In the genomic region with DNA sequence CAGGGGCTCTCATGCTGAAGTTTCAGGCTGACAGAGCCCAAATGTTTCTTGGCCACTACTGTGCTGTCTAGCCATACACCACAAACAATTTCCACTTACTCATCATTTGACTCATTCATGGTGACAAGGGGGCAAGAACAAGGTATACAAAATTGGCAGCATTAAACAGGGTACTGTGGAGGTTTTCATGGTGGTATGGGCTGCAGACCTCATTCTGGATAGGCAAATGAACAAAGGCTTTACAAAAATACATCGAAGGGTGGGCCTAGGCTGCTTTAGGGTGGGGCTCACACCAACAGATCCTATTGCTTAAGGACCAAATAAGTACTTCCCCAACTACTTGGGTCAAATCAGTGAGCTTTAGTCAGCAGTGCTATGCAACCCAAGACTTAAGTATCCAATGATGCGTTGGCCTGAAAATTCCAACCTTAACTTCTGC, we compare ENCODE assay signal across 9 cellular contexts. TPM values are rescaled to one million over a fixed set of nuclear protein-coding genes. Genes with fewer than 3 reads are reported as not detected.
DNase-seq lines count a peak whose midpoint lies in the region; ATAC-seq and TF ChIP-seq lines count a peak whose summit lies in the region.
"Had no signal": no experiment of that assay in that cellular context is flagged by ENCODE, and none has a peak within 500 bp of the region (broad histone marks: within the 10 kb centered on the region; RNA-seq: fewer than 3 reads in every experiment).

No MANE protein-coding gene starts in this region.

- intact Hi-C loops in activated CD4-positive, alpha-beta T cell treated with anti-CD3 and anti-CD28 coated beads for 36 hours (cut with DNase I, micrococcal nuclease) = loop anchor here (1.0 to 5.0 kb wide), 10 partner anchors 9 to 190 kb away; no protein-coding TSS in a partner anchor

- POLR2A ChIA-PET in activated CD4-positive, alpha-beta T cell treated with anti-CD3 and anti-CD28 coated beads for 36 hours (lab: Charles Lee) = no interaction called here
- POLR2A ChIA-PET in activated CD4-positive, alpha-beta memory T cell treated with anti-CD3 and anti-CD28 coated beads, Interleukin-2, amount 10 ng/mL, durations not matched to agents 7 days and 5 days (lab: Charles Lee) = interaction anchor here (1.2 to 1.8 kb wide), 3 partner anchors 12 to 66 kb away, joined by 3 to 7 read pairs (median 5); no protein-coding TSS in a partner anchor

- H3K4me3 Mint-ChIP-seq in activated CD4-positive, alpha-beta T cell treated with anti-CD3 and anti-CD28 coated beads for 36 hours = no peak overlapping the region
- H3K4me3 Mint-ChIP-seq in activated CD4-positive, alpha-beta memory T cell treated with anti-CD3 and anti-CD28 coated beads, Interleukin-2, amount 10 ng/mL, durations not matched to agents 7 days and 5 days = peak overlapping the region; percentile 5
- no peak overlapping the region for H3K4me3 Mint-ChIP-seq in memory B cell

- TF ChIP-seq CTCF in omental fat pad (IDR thresholded peaks at IDR 0.05) (no peak), GM10266 (IDR thresholded peaks at IDR 0.05; ENCODE audit: control insufficient read depth, insufficient read depth, low read depth, missing control alignments) (no peak)

- CTCF ChIA-PET in activated CD4-positive, alpha-beta T cell treated with anti-CD3 and anti-CD28 coated beads for 36 hours (lab: Charles Lee) = interaction anchor here (0.7 to 4.9 kb wide), 7 partner anchors 17 to 143 kb away, joined by 3 to 23 read pairs (median 3); no protein-coding TSS in a partner anchor
- CTCF ChIA-PET in activated CD4-positive, alpha-beta memory T cell treated with anti-CD3 and anti-CD28 coated beads, Interleukin-2, amount 10 ng/mL, durations not matched to agents 7 days and 5 days (lab: Charles Lee) = interaction anchor here (7.8 kb wide), 1 partner anchor 66 kb away, joined by 53 read pairs; no protein-coding TSS in a partner anchor

- peak; percentile 52 for DNase-seq in activated CD4-positive, alpha-beta T cell treated with anti-CD3 and anti-CD28 coated beads for 36 hours
- no peak for DNase-seq in activated CD4-positive, alpha-beta T cell treated with anti-CD3 and anti-CD28 coated beads for 1 hour
- no peak for DNase-seq in activated CD4-positive, alpha-beta memory T cell treated with anti-CD3 and anti-CD28 coated beads, Interleukin-2, amount 10 ng/mL, durations not matched to agents 7 days and 5 days
- no peak for DNase-seq in memory B cell (ENCODE audit: low spot score in 2 of 2)
- DNase-seq in omental fat pad (ENCODE audit: low spot score) = no peak
- no peak for DNase-seq in NCI-H510A (lab: John Stamatoyannopoulos, UW)
- DNase-seq in GM10266 (ENCODE audit: extremely low spot score) = no peak
- DNase-seq: pancreas had no signal

- no peaks in the 10 kb centered on the region for H3K27me3 Mint-ChIP-seq in activated CD4-positive, alpha-beta T cell treated with anti-CD3 and anti-CD28 coated beads for 36 hours
- no peaks in the 10 kb centered on the region for H3K27me3 Mint-ChIP-seq in activated CD4-positive, alpha-beta memory T cell treated with anti-CD3 and anti-CD28 coated beads, Interleukin-2, amount 10 ng/mL, durations not matched to agents 7 days and 5 days
- H3K27me3 Mint-ChIP-seq in memory B cell = no peaks in the 10 kb centered on the region

- H3K27ac Mint-ChIP-seq in activated CD4-positive, alpha-beta T cell treated with anti-CD3 and anti-CD28 coated beads for 36 hours = peak overlapping the region; percentile 64
- H3K27ac Mint-ChIP-seq in activated CD4-positive, alpha-beta memory T cell treated with anti-CD3 and anti-CD28 coated beads, Interleukin-2, amount 10 ng/mL, durations not matched to agents 7 days and 5 days = peak overlapping the region; percentile 63
- peak overlapping the region; percentile 87 for H3K27ac Mint-ChIP-seq in memory B cell

- peak; percentile 89 for ATAC-seq in activated CD4-positive, alpha-beta T cell treated with anti-CD3 and anti-CD28 coated beads for 36 hours
- ATAC-seq in HG03039 (IDR thresholded peaks at IDR 0.05; ENCODE audit: unreplicated experiment) (peak; percentile 46), memory B cell (ENCODE audit: low read depth) (no peak), omental fat pad (ENCODE audit: low FRiP score) (no peak)

- H3K4me1 Mint-ChIP-seq in activated CD4-positive, alpha-beta T cell treated with anti-CD3 and anti-CD28 coated beads for 36 hours = peaks cover 83% of the 10 kb centered on the region
- peaks cover 78% of the 10 kb centered on the region for H3K4me1 Mint-ChIP-seq in activated CD4-positive, alpha-beta memory T cell treated with anti-CD3 and anti-CD28 coated beads, Interleukin-2, amount 10 ng/mL, durations not matched to agents 7 days and 5 days
- peaks cover 18% of the 10 kb centered on the region for H3K4me1 Mint-ChIP-seq in memory B cell

- no peaks in the 10 kb centered on the region for H3K9me3 Mint-ChIP-seq in activated CD4-positive, alpha-beta T cell treated with anti-CD3 and anti-CD28 coated beads for 36 hours (ENCODE audit: low read depth)
- H3K9me3 Mint-ChIP-seq in activated CD4-positive, alpha-beta memory T cell treated with anti-CD3 and anti-CD28 coated beads, Interleukin-2, amount 10 ng/mL, durations not matched to agents 7 days and 5 days = no peaks in the 10 kb centered on the region
- no peaks in the 10 kb centered on the region for H3K9me3 Mint-ChIP-seq in memory B cell

- H3K36me3 Mint-ChIP-seq in activated CD4-positive, alpha-beta T cell treated with anti-CD3 and anti-CD28 coated beads for 36 hours (ENCODE audit: low read depth) = peaks cover 41% of the 10 kb centered on the region
- peaks cover 80% of the 10 kb centered on the region for H3K36me3 Mint-ChIP-seq in activated CD4-positive, alpha-beta memory T cell treated with anti-CD3 and anti-CD28 coated beads, Interleukin-2, amount 10 ng/mL, durations not matched to agents 7 days and 5 days (ENCODE audit: low read depth)
- H3K36me3 Mint-ChIP-seq in memory B cell = peaks cover 24% of the 10 kb centered on the region

RNA-seq across cellular contexts. Expression of gene N4BP1, which starts 53.0 kb away (rescaled TPM):
- total RNA-seq in activated CD4-positive, alpha-beta T cell treated with anti-CD3 and anti-CD28 coated beads for 36 hours = 10 to 100 TPM; 49.2 to 69.4 TPM
- total RNA-seq in activated CD4-positive, alpha-beta memory T cell treated with anti-CD3 and anti-CD28 coated beads, Interleukin-2, amount 10 ng/mL, durations not matched to agents 7 days and 5 days = 100 to 1,000 TPM; 106 to 109 TPM
- total RNA-seq in omental fat pad = 10 to 100 TPM; 19.8 to 44.8 (median 28.2) TPM

Comparison
In these comparisons a context has a peak if more than half of its experiments do, and no peak if none do; other contexts are left out.
1. ATAC-seq: peak in activated CD4-positive, alpha-beta T cell treated with anti-CD3 and anti-CD28 coated beads for 36 hours (single experiment) and HG03039 (single experiment); none in memory B cell (single experiment) and omental fat pad (single experiment).
2. Peak in every context shown above with its lines, with median percentiles within 50 percentile points of each other: H3K27ac Mint-ChIP-seq.